ENCODE assay signal across 14 cellular contexts in genomic region chr14:59395672-59396071, GRCh38.
DNase-seq lines count a peak whose midpoint lies in the region; ATAC-seq and FAIRE-seq lines count a peak whose summit lies in the region.
"Had no signal": no experiment of that assay in that cellular context is flagged by ENCODE, and none has a peak within 500 bp of the region (broad histone marks: within the 10 kb centered on the region; RNA-seq: fewer than 3 reads in every experiment).

No MANE protein-coding gene starts in this region.

- FAIRE-seq in HTR-8/SVneo (lab: Jason Lieb, UNC) (peak; percentile 42), GM19239 (lab: Jason Lieb, UNC) (no peak)
- FAIRE-seq: A549 had no signal

- DNase-seq in HTR-8/SVneo (ENCODE audit: insufficient read length, low spot score), result no peak
- DNase-seq in brain pericyte (ENCODE audit: low read depth, low spot score), result peak; percentile 64
- peak; percentile 14 for DNase-seq in iPS-NIHi11 (ENCODE audit: low spot score)
- DNase-seq in GM19239 (ENCODE audit: insufficient read length, low spot score), result no peak
- DNase-seq in NCI-H446 treated with DMSO at 0.1 percent for 48 hours (lab: John Stamatoyannopoulos, UW), result no peak
- no peak for DNase-seq in activated CD4-positive, alpha-beta T cell treated with anti-CD3 and anti-CD28 coated beads, Interleukin-2, amount 50 U/mL, for 48 hours
- DNase-seq: Caco-2; CD8-positive, alpha-beta memory T cell; GF-D8; GM23248; HCEC 1CT; HFFc6 had no signal

- ATAC-seq in GM18511 (IDR thresholded peaks at IDR 0.05; ENCODE audit: unreplicated experiment), result no peak
- ATAC-seq: A549 had no signal

Comparison
In these comparisons a context has a peak if more than half of its experiments do, and no peak if none do; other contexts are left out.
1. DNase-seq: peak in brain pericyte (single experiment) and iPS-NIHi11 (single experiment); none in HTR-8/SVneo (single experiment), GM19239 (single experiment), NCI-H446 treated with DMSO at 0.1 percent for 48 hours (single experiment) and activated CD4-positive, alpha-beta T cell treated with anti-CD3 and anti-CD28 coated beads, Interleukin-2, amount 50 U/mL, for 48 hours (0 of 2).